ENCODE assay signal across 8 cellular contexts in genomic region chr9:31908158-31908890, GRCh38.
DNase-seq lines count a peak whose midpoint lies in the region; ATAC-seq, FAIRE-seq and TF ChIP-seq lines count a peak whose summit lies in the region.

No MANE protein-coding gene starts in this region.

- H3K9me3 ChIP-seq in A549: no peaks in the 10 kb centered on the region
- no peaks in the 10 kb centered on the region for H3K9me3 ChIP-seq in neural progenitor cell (ENCODE audit: low read depth)

- H3K27me3 ChIP-seq in neural progenitor cell: no peaks in the 10 kb centered on the region

- POLR2A ChIA-PET in A549 (lab: Yijun Ruan, JAX): no interaction called here
- POLR2A ChIA-PET in RWPE1 (lab: Yijun Ruan, JAX; ENCODE audit: low non-redundant PET): interaction anchor here (0.6 kb wide), 1 partner anchor 643 kb away, joined by 8 read pairs; no protein-coding TSS in a partner anchor

- peak in 1 of 2 experiments; percentile 46; a peak in 2 of 6 replicates for ATAC-seq in A549
- peak; percentile 68 for ATAC-seq in GM19023 (IDR thresholded peaks at IDR 0.05; ENCODE audit: unreplicated experiment)
- peak; percentile 65 for ATAC-seq in HG03135 (IDR thresholded peaks at IDR 0.05; ENCODE audit: unreplicated experiment)

- H3K27ac ChIP-seq in A549 (no peak overlapping the region), RWPE1 (no peak overlapping the region), substantia nigra (ENCODE audit: low read depth, low read length, poor library complexity, severe bottlenecking) (no peak overlapping the region), neural progenitor cell (no peak overlapping the region)

- H3K4me3 ChIP-seq in A549 (peak overlapping the region; percentile 39), neural progenitor cell (no peak overlapping the region)

- H3K9me3 Mint-ChIP-seq in neural progenitor cell: no peaks in the 10 kb centered on the region

- no peaks in the 10 kb centered on the region for H3K4me1 Mint-ChIP-seq in neural progenitor cell

- H3K36me3 Mint-ChIP-seq in neural progenitor cell: no peaks in the 10 kb centered on the region

- H3K36me3 ChIP-seq in neural progenitor cell: no peaks in the 10 kb centered on the region

- no peak for TF ChIP-seq RAD21 in A549 (conservative IDR thresholded peaks at IDR 0.05 in 1 of 2, IDR thresholded peaks at IDR 0.05 in 1 of 2)

- H4K20me1 ChIP-seq in neural progenitor cell (ENCODE audit: low read depth): no peaks in the 10 kb centered on the region

- TF ChIP-seq CTCF in A549 (IDR thresholded peaks at IDR 0.05) (no peak), RWPE1 (conservative IDR thresholded peaks at IDR 0.05; ENCODE audit: low read depth) (no peak), neural progenitor cell (IDR thresholded peaks at IDR 0.05) (no peak)

- DNase-seq in A549 (ENCODE audit: low read depth in 1 of 2, low spot score in 1 of 2): peak in 1 of 2 experiments; percentile 20
- DNase-seq in RWPE1 (ENCODE audit: low spot score): peak; percentile 8
- DNase-seq in NCI-H1105 treated with DMSO at 0.1 percent for 48 hours (lab: John Stamatoyannopoulos, UW): no peak
- DNase-seq in substantia nigra (lab: John Stamatoyannopoulos, UW): no peak
- no peak for DNase-seq in neural progenitor cell (ENCODE audit: low spot score)
- DNase-seq in NCI-H774 (lab: John Stamatoyannopoulos, UW): no peak

- no peak for TF ChIP-seq POLR2A in A549 (IDR thresholded peaks at IDR 0.05; ENCODE audit: low read length)

- H3K79me2 ChIP-seq in neural progenitor cell (ENCODE audit: low read depth): no peaks in the 10 kb centered on the region

- H3K4me3 Mint-ChIP-seq in neural progenitor cell: no peak overlapping the region

- H3K9ac ChIP-seq in neural progenitor cell: no peak overlapping the region

- no peak for FAIRE-seq in A549 (lab: Jason Lieb, UNC)

- H3F3A ChIP-seq in neural progenitor cell (ENCODE audit: low read depth): no peaks in the 10 kb centered on the region

- H3K4me1 ChIP-seq in A549 (no peaks in the 10 kb centered on the region), neural progenitor cell (no peaks in the 10 kb centered on the region)

- peak overlapping the region; percentile 76 for H3K4me2 ChIP-seq in A549
- H3K4me2 ChIP-seq in neural progenitor cell: no peak overlapping the region

- H2AFZ ChIP-seq in neural progenitor cell (replicated peaks): no peak overlapping the region

- CTCF ChIA-PET in A549 (lab: Yijun Ruan, JAX): no interaction called here
- CTCF ChIA-PET in RWPE1 (lab: Yijun Ruan, JAX): interaction anchor here (0.7 kb wide), 1 partner anchor 9 kb away, joined by 4 read pairs; no protein-coding TSS in a partner anchor

- WGBS in A549 (ENCODE audit: missing lambda C conversion rate): 4% methylated on average over 6 of the region's 6 CpGs

- no peak for TF ChIP-seq EP300 in A549 (IDR thresholded peaks at IDR 0.05)

- H3K27me3 Mint-ChIP-seq in neural progenitor cell (ENCODE audit: insufficient read depth, low read depth): no peaks in the 10 kb centered on the region

- no peak overlapping the region for H3K27ac Mint-ChIP-seq in neural progenitor cell

TF ChIP-seq in A549, 52 proteins besides CTCF, POLR2A, EP300 and RAD21:
- TF ChIP-seq FOSB (CRISPR knock-in tag; IDR thresholded peaks at IDR 0.05): no peak
- no peak for TF ChIP-seq GATA3 (IDR thresholded peaks at IDR 0.05; ENCODE audit: borderline replicate concordance)
- TF ChIP-seq MYC (IDR thresholded peaks at IDR 0.05; ENCODE audit: borderline replicate concordance, low read length): no peak
- TF ChIP-seq SREBF2 (IDR thresholded peaks at IDR 0.05): no peak
- no peak for TF ChIP-seq HDAC2 (IDR thresholded peaks at IDR 0.05)
- no peak for TF ChIP-seq RFX5 (IDR thresholded peaks at IDR 0.05)
- TF ChIP-seq MAX (IDR thresholded peaks at IDR 0.05): no peak
- no peak for TF ChIP-seq TFCP2L1 (CRISPR knock-in tag; IDR thresholded peaks at IDR 0.05)
- no peak for TF ChIP-seq JUN (IDR thresholded peaks at IDR 0.05)
